ENCODE assay signal across 8 cellular contexts in genomic region chr7:76201732-76202665, GRCh38. TPM values are rescaled to one million over a fixed set of nuclear protein-coding genes. Genes with fewer than 3 reads are reported as not detected.
DNase-seq lines count a peak whose midpoint lies in the region; ATAC-seq, FAIRE-seq and TF ChIP-seq lines count a peak whose summit lies in the region.

Gene SRRM3, plus strand, starts transcription at chr7:76201896. Its CDS starts 33,171 bp downstream, at chr7:76235067.

- DNase-seq in A549 (ENCODE audit: low read depth in 1 of 2, low spot score in 1 of 2) = peak in 1 of 2 experiments; percentile 84
- peak; percentile 45 for DNase-seq in RCC 7860 (ENCODE audit: low spot score)
- DNase-seq in activated T-helper 1 cell treated with Interleukin-2 at 50 U/mL for 16 hours (ENCODE audit: low read depth) = peak; percentile 74
- DNase-seq in fibroblast of mammary gland (ENCODE audit: low read depth) = peak; percentile 67
- DNase-seq in natural killer cell treated with Interleukin-12 subunit alpha and Interleukin-12 subunit beta and Interleukin-15 and Interleukin-18, amount 100 ng/mL, for 72 hours (ENCODE audit: low spot score) = peak; percentile 86

- no peak for TF ChIP-seq POLR2A in A549 (IDR thresholded peaks at IDR 0.05; ENCODE audit: low read length)

- no peak within 1 kb of the TSS for H3K27ac Mint-ChIP-seq in natural killer cell treated with Interleukin-12 subunit alpha and Interleukin-12 subunit beta and Interleukin-15 and Interleukin-18, amount 100 ng/mL, for 72 hours
- H3K27ac Mint-ChIP-seq in stimulated activated memory B cell treated with anti-CD40 and anti-IgM and Interleukin-4, amounts not matched to agents 10 μg/mL and 1 μg/mL and 100 μg/mL, for 72 hours = no peak within 1 kb of the TSS

- H3K9me3 Mint-ChIP-seq in natural killer cell treated with Interleukin-12 subunit alpha and Interleukin-12 subunit beta and Interleukin-15 and Interleukin-18, amount 100 ng/mL, for 72 hours = no peaks in the 10 kb centered on the region
- H3K9me3 Mint-ChIP-seq in stimulated activated memory B cell treated with anti-CD40 and anti-IgM and Interleukin-4, amounts not matched to agents 10 μg/mL and 1 μg/mL and 100 μg/mL, for 72 hours = no peaks in the 10 kb centered on the region

- H3K27me3 ChIP-seq in KMS-11 (ENCODE audit: insufficient read depth, low read depth) = peaks cover 54% of the 10 kb centered on the region

- no peaks in the 10 kb centered on the region for H3K36me3 ChIP-seq in KMS-11 (ENCODE audit: insufficient read depth)

- POLR2A ChIA-PET in A549 (lab: Yijun Ruan, JAX) = no interaction called here

- H3K9ac ChIP-seq in KMS-11 = no peak within 1 kb of the TSS

- CTCF ChIA-PET in A549 (lab: Yijun Ruan, JAX) = interaction anchor here (0.7 to 7.0 kb wide), 19 partner anchors 8 to 112 kb away, joined by 3 to 32 read pairs (median 7); no protein-coding TSS in a partner anchor

- peaks cover 19 to 27% of the 10 kb centered on the region in 2 donors for H3K27me3 Mint-ChIP-seq in natural killer cell treated with Interleukin-12 subunit alpha and Interleukin-12 subunit beta and Interleukin-15 and Interleukin-18, amount 100 ng/mL, for 72 hours
- H3K27me3 Mint-ChIP-seq in stimulated activated memory B cell treated with anti-CD40 and anti-IgM and Interleukin-4, amounts not matched to agents 10 μg/mL and 1 μg/mL and 100 μg/mL, for 72 hours = peaks cover 73% of the 10 kb centered on the region

- H3K4me1 Mint-ChIP-seq in natural killer cell treated with Interleukin-12 subunit alpha and Interleukin-12 subunit beta and Interleukin-15 and Interleukin-18, amount 100 ng/mL, for 72 hours (ENCODE audit: low read depth in 2 of 2) = no peaks in the 10 kb centered on the region
- no peaks in the 10 kb centered on the region for H3K4me1 Mint-ChIP-seq in stimulated activated memory B cell treated with anti-CD40 and anti-IgM and Interleukin-4, amounts not matched to agents 10 μg/mL and 1 μg/mL and 100 μg/mL, for 72 hours

- H2AFZ ChIP-seq in KMS-11 (ENCODE audit: low read depth) = peak within 1 kb of the TSS; percentile 81; the same call in 1 of the 2 replicates

- 6% methylated on average over 5 of the region's 57 CpGs for WGBS in A549 (ENCODE audit: missing lambda C conversion rate)

- H4K20me1 ChIP-seq in KMS-11 (ENCODE audit: insufficient read depth) = no peaks in the 10 kb centered on the region

- ATAC-seq in A549 (peak; percentile 83 to 89), GM18909 (IDR thresholded peaks at IDR 0.05; ENCODE audit: poor library complexity, unreplicated experiment) (peak; percentile 80)
- peak; percentile 91 to 94 for ATAC-seq in natural killer cell treated with Interleukin-12 subunit alpha and Interleukin-12 subunit beta and Interleukin-15 and Interleukin-18, amount 100 ng/mL, for 72 hours
- ATAC-seq in stimulated activated memory B cell treated with anti-CD40 and anti-IgM and Interleukin-4, amounts not matched to agents 10 μg/mL and 1 μg/mL and 100 μg/mL, for 72 hours = peak; percentile 73

- TF ChIP-seq EP300 in A549 (IDR thresholded peaks at IDR 0.05) = no peak

- no peaks in the 10 kb centered on the region for H3K9me3 ChIP-seq in A549

- H3K4me1 ChIP-seq in A549 = 0 out of 3 replicates have a peak, but pooled peaks cover 3% of the 10 kb centered on the region
- peaks cover 4% of the 10 kb centered on the region for H3K4me1 ChIP-seq in KMS-11 (ENCODE audit: low read depth, poor library complexity, severe bottlenecking)

- H3K4me3 ChIP-seq in A549 (peak within 1 kb of the TSS; percentile 42), KMS-11 (IDR thresholded peaks at IDR 0.05; ENCODE audit: insufficient read depth, low read depth, low read length) (no peak within 1 kb of the TSS), fibroblast of mammary gland (ENCODE audit: control insufficient read depth, low read depth, low read length) (no peak within 1 kb of the TSS)

- H3K4me2 ChIP-seq in A549 (peak within 1 kb of the TSS; percentile 96), KMS-11 (peak within 1 kb of the TSS; percentile 68)

- H3K4me3 Mint-ChIP-seq in natural killer cell treated with Interleukin-12 subunit alpha and Interleukin-12 subunit beta and Interleukin-15 and Interleukin-18, amount 100 ng/mL, for 72 hours = no peak within 1 kb of the TSS
- H3K4me3 Mint-ChIP-seq in stimulated activated memory B cell treated with anti-CD40 and anti-IgM and Interleukin-4, amounts not matched to agents 10 μg/mL and 1 μg/mL and 100 μg/mL, for 72 hours = no peak within 1 kb of the TSS

- H3K36me3 Mint-ChIP-seq in natural killer cell treated with Interleukin-12 subunit alpha and Interleukin-12 subunit beta and Interleukin-15 and Interleukin-18, amount 100 ng/mL, for 72 hours = no peaks in the 10 kb centered on the region
- H3K36me3 Mint-ChIP-seq in stimulated activated memory B cell treated with anti-CD40 and anti-IgM and Interleukin-4, amounts not matched to agents 10 μg/mL and 1 μg/mL and 100 μg/mL, for 72 hours = no peaks in the 10 kb centered on the region

- TF ChIP-seq CTCF in A549 (IDR thresholded peaks at IDR 0.05) = peak; percentile 73
- peak; percentile 33 for TF ChIP-seq CTCF in KMS-11 (conservative IDR thresholded peaks at IDR 0.05; ENCODE audit: low read depth, low read length)
- TF ChIP-seq CTCF in fibroblast of mammary gland (conservative IDR thresholded peaks at IDR 0.05; ENCODE audit: control insufficient read depth, insufficient read depth, low read depth, low read length) = peak; percentile 27

- peak in 1 of 2 experiments; percentile 41; a peak in 2 of 5 replicates for TF ChIP-seq RAD21 in A549 (conservative IDR thresholded peaks at IDR 0.05 in 1 of 2, IDR thresholded peaks at IDR 0.05 in 1 of 2)

- FAIRE-seq in A549 (lab: Jason Lieb, UNC) (no peak), RCC 7860 (lab: Jason Lieb, UNC) (no peak)

- H3K79me2 ChIP-seq in KMS-11 (ENCODE audit: insufficient read depth, low read depth) = no peaks in the 10 kb centered on the region

- peak within 1 kb of the TSS; percentile 42 to 80; a peak in 4 of 6 replicates for H3K27ac ChIP-seq in A549
- no peak within 1 kb of the TSS for H3K27ac ChIP-seq in KMS-11

TF ChIP-seq in A549, 52 proteins besides CTCF, POLR2A, EP300 and RAD21 (continues in another document):
- TF ChIP-seq MAZ (IDR thresholded peaks at IDR 0.05; ENCODE audit: borderline replicate concordance, low read depth, low read length) = no peak
- TF ChIP-seq REST (IDR thresholded peaks at IDR 0.05) = peak; percentile 98
- peak; percentile 71; the same call in 1 of the 2 replicates for TF ChIP-seq EHMT2 (IDR thresholded peaks at IDR 0.05; ENCODE audit: low read depth)
- TF ChIP-seq FOXS1 (CRISPR knock-in tag; IDR thresholded peaks at IDR 0.05) = peak; percentile 72; the same call in 1 of the 2 replicates
- TF ChIP-seq HOXB13 (CRISPR knock-in tag; IDR thresholded peaks at IDR 0.05; ENCODE audit: low read depth) = peak; percentile 67; the same call in 1 of the 2 replicates
- TF ChIP-seq CBX8 (IDR thresholded peaks at IDR 0.05) = no peak
- TF ChIP-seq, protein P1, sequence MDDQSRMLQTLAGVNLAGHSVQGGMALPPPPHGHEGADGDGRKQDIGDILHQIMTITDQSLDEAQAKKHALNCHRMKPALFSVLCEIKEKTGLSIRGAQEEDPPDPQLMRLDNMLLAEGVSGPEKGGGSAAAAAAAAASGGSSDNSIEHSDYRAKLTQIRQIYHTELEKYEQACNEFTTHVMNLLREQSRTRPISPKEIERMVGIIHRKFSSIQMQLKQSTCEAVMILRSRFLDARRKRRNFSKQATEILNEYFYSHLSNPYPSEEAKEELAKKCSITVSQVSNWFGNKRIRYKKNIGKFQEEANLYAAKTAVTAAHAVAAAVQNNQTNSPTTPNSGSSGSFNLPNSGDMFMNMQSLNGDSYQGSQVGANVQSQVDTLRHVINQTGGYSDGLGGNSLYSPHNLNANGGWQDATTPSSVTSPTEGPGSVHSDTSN (IDR thresholded peaks at IDR 0.05) = no peak
- TF ChIP-seq HOXB5 (CRISPR knock-in tag; IDR thresholded peaks at IDR 0.05) = peak; percentile 90; the same call in 1 of the 2 replicates
- TF ChIP-seq HES2 (IDR thresholded peaks at IDR 0.05) = no peak
- TF ChIP-seq HOXA7 (CRISPR knock-in tag; IDR thresholded peaks at IDR 0.05) = no peak
- no peak for TF ChIP-seq CEBPB (IDR thresholded peaks at IDR 0.05)
- TF ChIP-seq SMC3 (IDR thresholded peaks at IDR 0.05) = peak; percentile 63
- TF ChIP-seq RARB (CRISPR knock-in tag; IDR thresholded peaks at IDR 0.05) = no peak

RNA-seq across cellular contexts. Expression of gene SRRM3, which starts in this region (rescaled TPM):
- 2.4 and 3.0 TPM in 2 replicates for polyA plus RNA-seq in A549 (2011; rRNA removed)
- 3.4 and 5.3 TPM in 2 replicates for polyA plus RNA-seq in A549 (2012; cell fraction: cytosol; rRNA removed)
- 6.8 and 6.9 TPM in 2 replicates for polyA plus RNA-seq in A549 (2012; cell fraction: nucleus; rRNA removed)
- polyA plus RNA-seq in A549 (2017; fragmentation: RNase III; extraction: RNeasy Plus Mini Kit Qiagen cat#74134 plus additional on column Dnase treatment) = 5.7 to 7.0 TPM (median 6.5 TPM) in 3 replicates
- 4.2 and 4.6 TPM in 2 replicates for polyA minus RNA-seq in A549 (2011; rRNA and poly(A)+ RNA removed)
- not detected for total RNA-seq in natural killer cell treated with Interleukin-12 subunit alpha and Interleukin-12 subunit beta and Interleukin-15 and Interleukin-18, amount 100 ng/mL, for 72 hours

Comparison
In these comparisons a context has a peak if more than half of its experiments do, and no peak if none do; other contexts are left out.
1. Peak in DNase-seq and ATAC-seq in natural killer cell treated with Interleukin-12 subunit alpha and Interleukin-12 subunit beta and Interleukin-15 and Interleukin-18, amount 100 ng/mL, for 72 hours; RNA of the gene not detected or under 1 TPM.